In the genomic region with DNA sequence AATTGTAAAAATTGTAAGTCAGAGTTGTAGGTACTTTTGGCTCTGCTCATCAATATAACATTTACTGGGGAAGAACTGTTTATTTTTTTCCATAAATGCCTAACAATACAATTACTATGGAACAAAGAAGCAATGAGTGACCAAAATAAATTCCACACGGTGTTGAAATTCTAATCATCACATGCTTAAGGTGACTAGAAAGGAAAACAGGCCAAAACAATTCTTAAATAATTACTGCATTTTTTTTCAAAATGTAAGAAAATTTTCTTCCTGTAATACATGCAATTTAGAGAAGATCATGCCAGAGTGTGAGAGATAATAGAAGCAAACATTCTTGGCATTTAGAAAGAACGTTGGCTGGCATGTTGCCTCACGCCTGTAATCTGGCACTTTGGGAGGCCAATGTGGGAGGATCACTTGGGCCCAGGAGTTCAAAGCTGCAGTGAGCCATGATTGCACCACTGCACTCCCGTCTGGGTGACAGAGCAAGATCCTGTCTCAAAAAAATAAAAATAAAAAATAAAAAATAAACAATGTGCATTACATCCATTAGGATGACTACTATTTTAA, we compare ENCODE assay signal across 20 cellular contexts.
"Had no signal": no experiment of that assay in that cellular context is flagged by ENCODE, and none has a peak within 500 bp of the region (broad histone marks: within the 10 kb centered on the region; RNA-seq: fewer than 3 reads in every experiment).

No MANE protein-coding gene starts in this region.

- H3K4me1 ChIP-seq: body of pancreas, gastroesophageal sphincter, pancreas, psoas muscle, right atrium auricular region, thyroid gland had no signal

- H3K27me3 ChIP-seq: body of pancreas, neutrophil, pancreas, right atrium auricular region, thyroid gland had no signal

- DNase-seq: activated CD4-positive, alpha-beta T cell treated with anti-CD3 and anti-CD28 coated beads, Interleukin-2, amount 10 ng/mL, durations not matched to agents 24 days and 14 days; activated CD8-positive, alpha-beta memory T cell treated with anti-CD3 and anti-CD28 coated beads, Interleukin-2, amount 10 ng/mL, durations not matched to agents 7 days and 5 days; activated CD8-positive, alpha-beta T cell treated with anti-CD3 and anti-CD28 coated beads for 36 hours; activated gamma-delta T cell; activated naive CD4-positive, alpha-beta T cell treated with anti-CD3 and anti-CD28 coated beads, Interleukin-2, amount 50 U/mL, for 16 hours; activated naive CD8-positive, alpha-beta T cell treated with anti-CD3 and anti-CD28 coated beads, Interleukin-2, amount 50 U/mL, for 24 hours; activated T-cell treated with anti-CD3 and anti-CD28 coated beads for 4 hours; anterior cingulate cortex; body of pancreas; head of caudate nucleus; hypothalamus; pancreas; psoas muscle; stimulated activated CD4-positive, alpha-beta T cell treated with anti-CD3 and anti-CD28 coated beads, Interleukin-4, amount 100 ng/mL, for 4 hours; stimulated activated naive CD8-positive, alpha-beta T cell treated with anti-CD3 and anti-CD28 coated beads, Interleukin-15, Interleukin-2, amounts not matched to agents 100 U/mL and 50 U/mL, for 24 hours; T-helper 2 cell; thyroid gland had no signal

- H3K27ac ChIP-seq: body of pancreas, gastroesophageal sphincter, neutrophil, pancreas, psoas muscle, right atrium auricular region, thyroid gland had no signal

- H3K9me3 ChIP-seq: body of pancreas, gastroesophageal sphincter, neutrophil, pancreas, psoas muscle, right atrium auricular region, thyroid gland had no signal

- ATAC-seq: activated CD8-positive, alpha-beta memory T cell treated with anti-CD3 and anti-CD28 coated beads, Interleukin-2, amount 10 ng/mL, durations not matched to agents 7 days and 5 days; activated CD8-positive, alpha-beta T cell treated with anti-CD3 and anti-CD28 coated beads for 36 hours; activated naive CD8-positive, alpha-beta T cell treated with anti-CD3 and anti-CD28 coated beads, Interleukin-2, amount 50 U/mL, for 24 hours; body of pancreas; gastroesophageal sphincter; pancreas; psoas muscle; stimulated activated naive CD8-positive, alpha-beta T cell treated with anti-CD3 and anti-CD28 coated beads, Interleukin-15, Interleukin-2, amounts not matched to agents 100 U/mL and 50 U/mL, for 24 hours had no signal

- H3K36me3 ChIP-seq: gastroesophageal sphincter, neutrophil, pancreas, right atrium auricular region, thyroid gland had no signal

- H3K4me3 ChIP-seq: body of pancreas, gastroesophageal sphincter, pancreas, psoas muscle, right atrium auricular region, thyroid gland had no signal
